In genomic region chr3:139295040-139295439, GRCh38 we compare ENCODE assay signal across 14 cellular contexts.
"Had no signal": no experiment of that assay in that cellular context is flagged by ENCODE, and none has a peak within 500 bp of the region (broad histone marks: within the 10 kb centered on the region; RNA-seq: fewer than 3 reads in every experiment).

No MANE protein-coding gene starts in this region.

- DNase-seq: activated CD4-positive, alpha-beta memory T cell treated with anti-CD3 and anti-CD28 coated beads for 36 hours; activated CD4-positive, alpha-beta T cell treated with anti-CD3 and anti-CD28 coated beads for 36 hours; activated CD8-positive, alpha-beta memory T cell treated with anti-CD3 and anti-CD28 coated beads, Interleukin-2, amount 10 ng/mL, durations not matched to agents 7 days and 5 days; activated effector memory CD4-positive, alpha-beta T cell treated with Interleukin-2 at 50 U/mL for 16 hours; activated naive CD4-positive, alpha-beta T cell treated with anti-CD3 and anti-CD28 coated beads, Interleukin-2, amount 50 U/mL, for 16 hours; activated T-cell treated with anti-CD3 and anti-CD28 coated beads, Interleukin-2, amount 50 U/mL, for 24 hours; glutamatergic neuron; kidney glomerular epithelial cell; pancreas; tibial artery; uterus had no signal

- H3K36me3 Mint-ChIP-seq: activated CD4-positive, alpha-beta memory T cell treated with anti-CD3 and anti-CD28 coated beads for 36 hours; activated CD8-positive, alpha-beta memory T cell treated with anti-CD3 and anti-CD28 coated beads, Interleukin-2, amount 10 ng/mL, durations not matched to agents 7 days and 5 days; stimulated activated effector memory CD8-positive, alpha-beta T cell treated with anti-CD3 and anti-CD28 coated beads, Interleukin-12 subunit alpha, Interleukin-12 subunit beta, amount 100 ng/mL, for 72 hours had no signal

- H3K36me3 ChIP-seq: cardiac muscle cell, pancreas, tibial artery, uterus had no signal

- H3K4me3 ChIP-seq: cardiac muscle cell, pancreas, tibial artery, uterus had no signal

- H3K9me3 ChIP-seq: pancreas, tibial artery, uterus had no signal

- H3K4me1 ChIP-seq: tibial artery, uterus had no signal

- H3K4me3 Mint-ChIP-seq: activated CD4-positive, alpha-beta memory T cell treated with anti-CD3 and anti-CD28 coated beads for 36 hours; activated CD4-positive, alpha-beta T cell treated with anti-CD3 and anti-CD28 coated beads for 36 hours; activated CD8-positive, alpha-beta memory T cell treated with anti-CD3 and anti-CD28 coated beads, Interleukin-2, amount 10 ng/mL, durations not matched to agents 7 days and 5 days; activated T-cell treated with anti-CD3 and anti-CD28 coated beads, Interleukin-2, amount 50 U/mL, for 24 hours; stimulated activated effector memory CD8-positive, alpha-beta T cell treated with anti-CD3 and anti-CD28 coated beads, Interleukin-12 subunit alpha, Interleukin-12 subunit beta, amount 100 ng/mL, for 72 hours; T-helper 1 cell treated with Interleukin-12 subunit alpha and Interleukin-12 subunit beta and Interleukin-4 antibody, amounts not matched to agents 30 μg/mL and 1 μg/mL, for 36 hours had no signal

- H3K27me3 Mint-ChIP-seq: activated CD8-positive, alpha-beta memory T cell treated with anti-CD3 and anti-CD28 coated beads, Interleukin-2, amount 10 ng/mL, durations not matched to agents 7 days and 5 days; activated T-cell treated with anti-CD3 and anti-CD28 coated beads, Interleukin-2, amount 50 U/mL, for 24 hours had no signal

- H3K27me3 ChIP-seq: cardiac muscle cell, pancreas, tibial artery, uterus had no signal

- H3K27ac ChIP-seq: cardiac muscle cell, tibial artery had no signal

- H3K4me1 Mint-ChIP-seq: activated CD4-positive, alpha-beta T cell treated with anti-CD3 and anti-CD28 coated beads for 36 hours; activated CD8-positive, alpha-beta memory T cell treated with anti-CD3 and anti-CD28 coated beads, Interleukin-2, amount 10 ng/mL, durations not matched to agents 7 days and 5 days; stimulated activated effector memory CD8-positive, alpha-beta T cell treated with anti-CD3 and anti-CD28 coated beads, Interleukin-12 subunit alpha, Interleukin-12 subunit beta, amount 100 ng/mL, for 72 hours had no signal

- H3K27ac Mint-ChIP-seq: activated CD4-positive, alpha-beta memory T cell treated with anti-CD3 and anti-CD28 coated beads for 36 hours; activated CD4-positive, alpha-beta T cell treated with anti-CD3 and anti-CD28 coated beads for 36 hours; activated CD8-positive, alpha-beta memory T cell treated with anti-CD3 and anti-CD28 coated beads, Interleukin-2, amount 10 ng/mL, durations not matched to agents 7 days and 5 days; activated T-cell treated with anti-CD3 and anti-CD28 coated beads, Interleukin-2, amount 50 U/mL, for 24 hours; stimulated activated effector memory CD8-positive, alpha-beta T cell treated with anti-CD3 and anti-CD28 coated beads, Interleukin-12 subunit alpha, Interleukin-12 subunit beta, amount 100 ng/mL, for 72 hours; T-helper 1 cell treated with Interleukin-12 subunit alpha and Interleukin-12 subunit beta and Interleukin-4 antibody, amounts not matched to agents 30 μg/mL and 1 μg/mL, for 36 hours had no signal

- H3K9me3 Mint-ChIP-seq: activated CD4-positive, alpha-beta memory T cell treated with anti-CD3 and anti-CD28 coated beads for 36 hours; activated T-cell treated with anti-CD3 and anti-CD28 coated beads, Interleukin-2, amount 50 U/mL, for 24 hours; stimulated activated effector memory CD8-positive, alpha-beta T cell treated with anti-CD3 and anti-CD28 coated beads, Interleukin-12 subunit alpha, Interleukin-12 subunit beta, amount 100 ng/mL, for 72 hours; T-helper 1 cell treated with Interleukin-12 subunit alpha and Interleukin-12 subunit beta and Interleukin-4 antibody, amounts not matched to agents 30 μg/mL and 1 μg/mL, for 36 hours had no signal
